Comparison of ENCODE assay signal across 1 cellular context in the genomic region with DNA sequence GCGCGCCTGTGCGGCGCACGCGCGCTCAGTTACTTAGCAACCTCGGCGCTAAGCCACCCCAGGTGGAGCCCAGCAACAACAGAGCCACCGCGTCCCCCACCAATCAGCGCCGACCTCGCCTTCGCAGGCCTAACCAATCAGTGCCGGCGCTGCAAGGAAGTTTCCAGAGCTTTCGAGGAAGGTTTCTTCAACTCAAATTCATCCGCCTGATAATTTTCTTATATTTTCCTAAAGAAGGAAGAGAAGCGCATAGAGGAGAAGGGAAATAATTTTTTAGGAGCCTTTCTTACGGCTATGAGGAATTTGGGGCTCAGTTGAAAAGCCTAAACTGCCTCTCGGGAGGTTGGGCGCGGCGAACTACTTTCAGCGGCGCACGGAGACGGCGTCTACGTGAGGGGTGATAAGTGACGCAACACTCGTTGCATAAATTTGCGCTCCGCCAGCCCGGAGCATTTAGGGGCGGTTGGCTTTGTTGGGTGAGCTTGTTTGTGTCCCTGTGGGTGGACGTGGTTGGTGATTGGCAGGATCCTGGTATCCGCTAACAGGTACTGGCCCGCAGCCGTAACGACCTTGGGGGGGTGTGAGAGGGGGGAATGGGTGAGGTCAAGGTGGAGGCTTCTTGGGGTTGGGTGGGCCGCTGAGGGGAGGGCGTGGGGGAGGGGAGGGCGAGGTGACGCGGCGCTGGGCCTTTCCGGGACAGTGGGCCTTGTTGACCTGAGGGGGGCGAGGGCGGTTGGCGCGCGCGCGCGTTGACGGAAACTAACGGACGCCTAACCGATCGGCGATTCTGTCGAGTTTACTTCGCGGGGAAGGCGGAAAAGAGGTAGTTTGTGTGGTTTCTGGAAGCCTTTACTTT.
TF ChIP-seq lines count a peak whose summit lies in the region.

A gene (plus strand): TSS at position 452 of the 856 bp plus-strand sequence. CDS start 817 bp downstream, outside the sequence.

TF ChIP-seq in HepG2, 621 proteins besides CTCF, POLR2A, EP300 and RAD21 (continued from another document and continues in another):
- TF ChIP-seq, protein P1, sequence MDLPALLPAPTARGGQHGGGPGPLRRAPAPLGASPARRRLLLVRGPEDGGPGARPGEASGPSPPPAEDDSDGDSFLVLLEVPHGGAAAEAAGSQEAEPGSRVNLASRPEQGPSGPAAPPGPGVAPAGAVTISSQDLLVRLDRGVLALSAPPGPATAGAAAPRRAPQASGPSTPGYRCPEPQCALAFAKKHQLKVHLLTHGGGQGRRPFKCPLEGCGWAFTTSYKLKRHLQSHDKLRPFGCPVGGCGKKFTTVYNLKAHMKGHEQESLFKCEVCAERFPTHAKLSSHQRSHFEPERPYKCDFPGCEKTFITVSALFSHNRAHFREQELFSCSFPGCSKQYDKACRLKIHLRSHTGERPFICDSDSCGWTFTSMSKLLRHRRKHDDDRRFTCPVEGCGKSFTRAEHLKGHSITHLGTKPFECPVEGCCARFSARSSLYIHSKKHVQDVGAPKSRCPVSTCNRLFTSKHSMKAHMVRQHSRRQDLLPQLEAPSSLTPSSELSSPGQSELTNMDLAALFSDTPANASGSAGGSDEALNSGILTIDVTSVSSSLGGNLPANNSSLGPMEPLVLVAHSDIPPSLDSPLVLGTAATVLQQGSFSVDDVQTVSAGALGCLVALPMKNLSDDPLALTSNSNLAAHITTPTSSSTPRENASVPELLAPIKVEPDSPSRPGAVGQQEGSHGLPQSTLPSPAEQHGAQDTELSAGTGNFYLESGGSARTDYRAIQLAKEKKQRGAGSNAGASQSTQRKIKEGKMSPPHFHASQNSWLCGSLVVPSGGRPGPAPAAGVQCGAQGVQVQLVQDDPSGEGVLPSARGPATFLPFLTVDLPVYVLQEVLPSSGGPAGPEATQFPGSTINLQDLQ (CRISPR knock-in tag; IDR thresholded peaks at IDR 0.05): 0 out of 2 replicates have a peak, but pooled peaks have one; percentile 39
- peak; percentile 62; the same call in 1 of the 2 replicates for TF ChIP-seq MTA1 (CRISPR knock-in tag; IDR thresholded peaks at IDR 0.05; ENCODE audit: borderline replicate concordance)
- peak; percentile 64; the same call in 1 of the 2 replicates for TF ChIP-seq ZSCAN30 (CRISPR knock-in tag; IDR thresholded peaks at IDR 0.05)
- no peak; the same call in 1 of the 2 replicates for TF ChIP-seq NCOA2 (CRISPR knock-in tag; IDR thresholded peaks at IDR 0.05)
- no peak for TF ChIP-seq ZNF251 (CRISPR knock-in tag; IDR thresholded peaks at IDR 0.05)
- no peak for TF ChIP-seq MZF1 (CRISPR knock-in tag; IDR thresholded peaks at IDR 0.05; ENCODE audit: borderline replicate concordance)
- TF ChIP-seq ZNF12 (CRISPR knock-in tag; IDR thresholded peaks at IDR 0.05): no peak
- TF ChIP-seq GZF1 (CRISPR knock-in tag; IDR thresholded peaks at IDR 0.05): no peak
- no peak; the same call in 1 of the 2 replicates for TF ChIP-seq ZNF205 (CRISPR knock-in tag; IDR thresholded peaks at IDR 0.05)
- peak; percentile 91 for TF ChIP-seq SRSF1 (optimal IDR thresholded peaks at IDR 0.05; ENCODE audit: low read depth, low read length)
- no peak; the same call in 1 of the 2 replicates for TF ChIP-seq ATM (IDR thresholded peaks at IDR 0.05; ENCODE audit: borderline replicate concordance)
- no peak for TF ChIP-seq NR1H2 (CRISPR knock-in tag; IDR thresholded peaks at IDR 0.05; ENCODE audit: borderline replicate concordance, low read depth)
- TF ChIP-seq CENPX (CRISPR knock-in tag; IDR thresholded peaks at IDR 0.05): no peak
- no peak for TF ChIP-seq ZNF660 (CRISPR knock-in tag; IDR thresholded peaks at IDR 0.05; ENCODE audit: borderline replicate concordance, low read depth)
- TF ChIP-seq, protein P2, sequence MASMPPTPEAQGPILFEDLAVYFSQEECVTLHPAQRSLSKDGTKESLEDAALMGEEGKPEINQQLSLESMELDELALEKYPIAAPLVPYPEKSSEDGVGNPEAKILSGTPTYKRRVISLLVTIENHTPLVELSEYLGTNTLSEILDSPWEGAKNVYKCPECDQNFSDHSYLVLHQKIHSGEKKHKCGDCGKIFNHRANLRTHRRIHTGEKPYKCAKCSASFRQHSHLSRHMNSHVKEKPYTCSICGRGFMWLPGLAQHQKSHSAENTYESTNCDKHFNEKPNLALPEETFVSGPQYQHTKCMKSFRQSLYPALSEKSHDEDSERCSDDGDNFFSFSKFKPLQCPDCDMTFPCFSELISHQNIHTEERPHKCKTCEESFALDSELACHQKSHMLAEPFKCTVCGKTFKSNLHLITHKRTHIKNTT (CRISPR knock-in tag; IDR thresholded peaks at IDR 0.05): no peak
- no peak for TF ChIP-seq ZFP62 (CRISPR knock-in tag; IDR thresholded peaks at IDR 0.05)
- TF ChIP-seq ZNF3 (CRISPR knock-in tag; IDR thresholded peaks at IDR 0.05): no peak
- TF ChIP-seq NFKBIZ (CRISPR knock-in tag; IDR thresholded peaks at IDR 0.05): no peak
- TF ChIP-seq, protein P3, sequence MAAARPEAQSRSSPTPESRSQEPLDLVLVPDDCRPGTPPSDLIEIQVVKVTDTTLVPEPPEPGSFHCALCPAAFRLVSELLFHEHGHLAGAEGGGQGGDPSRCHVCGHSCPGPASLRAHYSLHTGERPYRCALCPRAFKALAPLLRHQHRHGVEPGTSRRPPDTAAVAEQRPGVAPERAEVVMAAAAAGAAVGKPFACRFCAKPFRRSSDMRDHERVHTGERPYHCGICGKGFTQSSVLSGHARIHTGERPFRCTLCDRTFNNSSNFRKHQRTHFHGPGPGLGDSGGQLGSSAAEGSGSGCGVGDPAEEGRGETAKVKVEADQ (CRISPR knock-in tag; IDR thresholded peaks at IDR 0.05; ENCODE audit: borderline replicate concordance): no peak; the same call in 1 of the 2 replicates
- TF ChIP-seq ZNF260 (CRISPR knock-in tag; IDR thresholded peaks at IDR 0.05; ENCODE audit: borderline replicate concordance, low read depth): no peak
- no peak; the same call in 1 of the 2 replicates for TF ChIP-seq ZKSCAN5 (CRISPR knock-in tag; IDR thresholded peaks at IDR 0.05)
- TF ChIP-seq, protein P4, sequence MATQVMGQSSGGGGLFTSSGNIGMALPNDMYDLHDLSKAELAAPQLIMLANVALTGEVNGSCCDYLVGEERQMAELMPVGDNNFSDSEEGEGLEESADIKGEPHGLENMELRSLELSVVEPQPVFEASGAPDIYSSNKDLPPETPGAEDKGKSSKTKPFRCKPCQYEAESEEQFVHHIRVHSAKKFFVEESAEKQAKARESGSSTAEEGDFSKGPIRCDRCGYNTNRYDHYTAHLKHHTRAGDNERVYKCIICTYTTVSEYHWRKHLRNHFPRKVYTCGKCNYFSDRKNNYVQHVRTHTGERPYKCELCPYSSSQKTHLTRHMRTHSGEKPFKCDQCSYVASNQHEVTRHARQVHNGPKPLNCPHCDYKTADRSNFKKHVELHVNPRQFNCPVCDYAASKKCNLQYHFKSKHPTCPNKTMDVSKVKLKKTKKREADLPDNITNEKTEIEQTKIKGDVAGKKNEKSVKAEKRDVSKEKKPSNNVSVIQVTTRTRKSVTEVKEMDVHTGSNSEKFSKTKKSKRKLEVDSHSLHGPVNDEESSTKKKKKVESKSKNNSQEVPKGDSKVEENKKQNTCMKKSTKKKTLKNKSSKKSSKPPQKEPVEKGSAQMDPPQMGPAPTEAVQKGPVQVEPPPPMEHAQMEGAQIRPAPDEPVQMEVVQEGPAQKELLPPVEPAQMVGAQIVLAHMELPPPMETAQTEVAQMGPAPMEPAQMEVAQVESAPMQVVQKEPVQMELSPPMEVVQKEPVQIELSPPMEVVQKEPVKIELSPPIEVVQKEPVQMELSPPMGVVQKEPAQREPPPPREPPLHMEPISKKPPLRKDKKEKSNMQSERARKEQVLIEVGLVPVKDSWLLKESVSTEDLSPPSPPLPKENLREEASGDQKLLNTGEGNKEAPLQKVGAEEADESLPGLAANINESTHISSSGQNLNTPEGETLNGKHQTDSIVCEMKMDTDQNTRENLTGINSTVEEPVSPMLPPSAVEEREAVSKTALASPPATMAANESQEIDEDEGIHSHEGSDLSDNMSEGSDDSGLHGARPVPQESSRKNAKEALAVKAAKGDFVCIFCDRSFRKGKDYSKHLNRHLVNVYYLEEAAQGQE (IDR thresholded peaks at IDR 0.05; ENCODE audit: borderline replicate concordance in 1 of 2, low read depth in 1 of 2, low read length in 2 of 2): peak in 1 of 2 experiments; percentile 79; a peak in 2 of 4 replicates
- TF ChIP-seq, protein P5, sequence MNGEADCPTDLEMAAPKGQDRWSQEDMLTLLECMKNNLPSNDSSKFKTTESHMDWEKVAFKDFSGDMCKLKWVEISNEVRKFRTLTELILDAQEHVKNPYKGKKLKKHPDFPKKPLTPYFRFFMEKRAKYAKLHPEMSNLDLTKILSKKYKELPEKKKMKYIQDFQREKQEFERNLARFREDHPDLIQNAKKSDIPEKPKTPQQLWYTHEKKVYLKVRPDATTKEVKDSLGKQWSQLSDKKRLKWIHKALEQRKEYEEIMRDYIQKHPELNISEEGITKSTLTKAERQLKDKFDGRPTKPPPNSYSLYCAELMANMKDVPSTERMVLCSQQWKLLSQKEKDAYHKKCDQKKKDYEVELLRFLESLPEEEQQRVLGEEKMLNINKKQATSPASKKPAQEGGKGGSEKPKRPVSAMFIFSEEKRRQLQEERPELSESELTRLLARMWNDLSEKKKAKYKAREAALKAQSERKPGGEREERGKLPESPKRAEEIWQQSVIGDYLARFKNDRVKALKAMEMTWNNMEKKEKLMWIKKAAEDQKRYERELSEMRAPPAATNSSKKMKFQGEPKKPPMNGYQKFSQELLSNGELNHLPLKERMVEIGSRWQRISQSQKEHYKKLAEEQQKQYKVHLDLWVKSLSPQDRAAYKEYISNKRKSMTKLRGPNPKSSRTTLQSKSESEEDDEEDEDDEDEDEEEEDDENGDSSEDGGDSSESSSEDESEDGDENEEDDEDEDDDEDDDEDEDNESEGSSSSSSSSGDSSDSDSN (CRISPR knock-in tag; IDR thresholded peaks at IDR 0.05): no peak; the same call in 1 of the 2 replicates
- TF ChIP-seq NFIB (CRISPR knock-in tag; IDR thresholded peaks at IDR 0.05; ENCODE audit: borderline replicate concordance): no peak
- TF ChIP-seq ZKSCAN8 (CRISPR knock-in tag; IDR thresholded peaks at IDR 0.05; ENCODE audit: borderline replicate concordance): 0 out of 2 replicates have a peak, but pooled peaks have one; percentile 25
- TF ChIP-seq POLR2AphosphoS2 (IDR thresholded peaks at IDR 0.05; ENCODE audit: low read depth, low read length): peak; percentile 96
- TF ChIP-seq, protein P6, sequence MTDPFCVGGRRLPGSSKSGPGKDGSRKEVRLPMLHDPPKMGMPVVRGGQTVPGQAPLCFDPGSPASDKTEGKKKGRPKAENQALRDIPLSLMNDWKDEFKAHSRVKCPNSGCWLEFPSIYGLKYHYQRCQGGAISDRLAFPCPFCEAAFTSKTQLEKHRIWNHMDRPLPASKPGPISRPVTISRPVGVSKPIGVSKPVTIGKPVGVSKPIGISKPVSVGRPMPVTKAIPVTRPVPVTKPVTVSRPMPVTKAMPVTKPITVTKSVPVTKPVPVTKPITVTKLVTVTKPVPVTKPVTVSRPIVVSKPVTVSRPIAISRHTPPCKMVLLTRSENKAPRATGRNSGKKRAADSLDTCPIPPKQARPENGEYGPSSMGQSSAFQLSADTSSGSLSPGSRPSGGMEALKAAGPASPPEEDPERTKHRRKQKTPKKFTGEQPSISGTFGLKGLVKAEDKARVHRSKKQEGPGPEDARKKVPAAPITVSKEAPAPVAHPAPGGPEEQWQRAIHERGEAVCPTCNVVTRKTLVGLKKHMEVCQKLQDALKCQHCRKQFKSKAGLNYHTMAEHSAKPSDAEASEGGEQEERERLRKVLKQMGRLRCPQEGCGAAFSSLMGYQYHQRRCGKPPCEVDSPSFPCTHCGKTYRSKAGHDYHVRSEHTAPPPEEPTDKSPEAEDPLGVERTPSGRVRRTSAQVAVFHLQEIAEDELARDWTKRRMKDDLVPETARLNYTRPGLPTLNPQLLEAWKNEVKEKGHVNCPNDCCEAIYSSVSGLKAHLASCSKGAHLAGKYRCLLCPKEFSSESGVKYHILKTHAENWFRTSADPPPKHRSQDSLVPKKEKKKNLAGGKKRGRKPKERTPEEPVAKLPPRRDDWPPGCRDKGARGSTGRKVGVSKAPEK (CRISPR knock-in tag; IDR thresholded peaks at IDR 0.05; ENCODE audit: borderline replicate concordance): no peak
- no peak for TF ChIP-seq ZNF468 (CRISPR knock-in tag; IDR thresholded peaks at IDR 0.05)
- TF ChIP-seq NFE2 (CRISPR knock-in tag; IDR thresholded peaks at IDR 0.05): no peak
- TF ChIP-seq, protein P7, sequence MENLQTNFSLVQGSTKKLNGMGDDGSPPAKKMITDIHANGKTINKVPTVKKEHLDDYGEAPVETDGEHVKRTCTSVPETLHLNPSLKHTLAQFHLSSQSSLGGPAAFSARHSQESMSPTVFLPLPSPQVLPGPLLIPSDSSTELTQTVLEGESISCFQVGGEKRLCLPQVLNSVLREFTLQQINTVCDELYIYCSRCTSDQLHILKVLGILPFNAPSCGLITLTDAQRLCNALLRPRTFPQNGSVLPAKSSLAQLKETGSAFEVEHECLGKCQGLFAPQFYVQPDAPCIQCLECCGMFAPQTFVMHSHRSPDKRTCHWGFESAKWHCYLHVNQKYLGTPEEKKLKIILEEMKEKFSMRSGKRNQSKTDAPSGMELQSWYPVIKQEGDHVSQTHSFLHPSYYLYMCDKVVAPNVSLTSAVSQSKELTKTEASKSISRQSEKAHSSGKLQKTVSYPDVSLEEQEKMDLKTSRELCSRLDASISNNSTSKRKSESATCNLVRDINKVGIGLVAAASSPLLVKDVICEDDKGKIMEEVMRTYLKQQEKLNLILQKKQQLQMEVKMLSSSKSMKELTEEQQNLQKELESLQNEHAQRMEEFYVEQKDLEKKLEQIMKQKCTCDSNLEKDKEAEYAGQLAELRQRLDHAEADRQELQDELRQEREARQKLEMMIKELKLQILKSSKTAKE (CRISPR knock-in tag; IDR thresholded peaks at IDR 0.05; ENCODE audit: borderline replicate concordance): peak; percentile 57; the same call in 1 of the 2 replicates
- TF ChIP-seq KDM5B (CRISPR knock-in tag; IDR thresholded peaks at IDR 0.05; ENCODE audit: borderline replicate concordance): no peak; the same call in 1 of the 2 replicates
- TF ChIP-seq, protein P8, sequence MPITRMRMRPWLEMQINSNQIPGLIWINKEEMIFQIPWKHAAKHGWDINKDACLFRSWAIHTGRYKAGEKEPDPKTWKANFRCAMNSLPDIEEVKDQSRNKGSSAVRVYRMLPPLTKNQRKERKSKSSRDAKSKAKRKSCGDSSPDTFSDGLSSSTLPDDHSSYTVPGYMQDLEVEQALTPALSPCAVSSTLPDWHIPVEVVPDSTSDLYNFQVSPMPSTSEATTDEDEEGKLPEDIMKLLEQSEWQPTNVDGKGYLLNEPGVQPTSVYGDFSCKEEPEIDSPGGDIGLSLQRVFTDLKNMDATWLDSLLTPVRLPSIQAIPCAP (CRISPR knock-in tag; IDR thresholded peaks at IDR 0.05; ENCODE audit: low read depth): no peak
- TF ChIP-seq, protein P9, sequence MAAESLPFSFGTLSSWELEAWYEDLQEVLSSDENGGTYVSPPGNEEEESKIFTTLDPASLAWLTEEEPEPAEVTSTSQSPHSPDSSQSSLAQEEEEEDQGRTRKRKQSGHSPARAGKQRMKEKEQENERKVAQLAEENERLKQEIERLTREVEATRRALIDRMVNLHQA (CRISPR knock-in tag; IDR thresholded peaks at IDR 0.05): no peak; the same call in 1 of the 2 replicates
- TF ChIP-seq, protein P10, sequence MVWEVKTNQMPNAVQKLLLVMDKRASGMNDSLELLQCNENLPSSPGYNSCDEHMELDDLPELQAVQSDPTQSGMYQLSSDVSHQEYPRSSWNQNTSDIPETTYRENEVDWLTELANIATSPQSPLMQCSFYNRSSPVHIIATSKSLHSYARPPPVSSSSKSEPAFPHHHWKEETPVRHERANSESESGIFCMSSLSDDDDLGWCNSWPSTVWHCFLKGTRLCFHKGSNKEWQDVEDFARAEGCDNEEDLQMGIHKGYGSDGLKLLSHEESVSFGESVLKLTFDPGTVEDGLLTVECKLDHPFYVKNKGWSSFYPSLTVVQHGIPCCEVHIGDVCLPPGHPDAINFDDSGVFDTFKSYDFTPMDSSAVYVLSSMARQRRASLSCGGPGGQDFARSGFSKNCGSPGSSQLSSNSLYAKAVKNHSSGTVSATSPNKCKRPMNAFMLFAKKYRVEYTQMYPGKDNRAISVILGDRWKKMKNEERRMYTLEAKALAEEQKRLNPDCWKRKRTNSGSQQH (CRISPR knock-in tag; IDR thresholded peaks at IDR 0.05; ENCODE audit: low read depth): no peak
- TF ChIP-seq ZNF383 (CRISPR knock-in tag; IDR thresholded peaks at IDR 0.05; ENCODE audit: borderline replicate concordance): no peak
- TF ChIP-seq ZNF546 (CRISPR knock-in tag; conservative IDR thresholded peaks at IDR 0.05): peak; percentile 31; the same call in 1 of the 2 replicates
